Comparison of ENCODE assay signal across 17 cellular contexts in genomic region chr9:9949368-9949767, GRCh38.
"Had no signal": no experiment of that assay in that cellular context is flagged by ENCODE, and none has a peak within 500 bp of the region (broad histone marks: within the 10 kb centered on the region; RNA-seq: fewer than 3 reads in every experiment).

No MANE protein-coding gene starts in this region.

- H3K27ac Mint-ChIP-seq: effector memory CD8-positive, alpha-beta T cell; immature natural killer cell; naive thymus-derived CD4-positive, alpha-beta T cell had no signal

- H3K4me3 Mint-ChIP-seq: effector memory CD8-positive, alpha-beta T cell; immature natural killer cell; naive thymus-derived CD4-positive, alpha-beta T cell had no signal

- H3K9me3 ChIP-seq: esophagus squamous epithelium, gastroesophageal sphincter, neutrophil, right atrium auricular region, stomach, thoracic aorta, transverse colon had no signal

- H3K36me3 Mint-ChIP-seq: immature natural killer cell; naive thymus-derived CD4-positive, alpha-beta T cell had no signal

- H3K27me3 Mint-ChIP-seq: effector memory CD8-positive, alpha-beta T cell; naive thymus-derived CD4-positive, alpha-beta T cell had no signal

- H3K27ac ChIP-seq: epithelial cell of prostate, esophagus squamous epithelium, gastroesophageal sphincter, neutrophil, right atrium auricular region, stomach, thoracic aorta, transverse colon had no signal

- DNase-seq: effector memory CD8-positive, alpha-beta T cell; esophagus squamous epithelium; foreskin fibroblast; immature natural killer cell; mammary epithelial cell; naive thymus-derived CD4-positive, alpha-beta T cell; small intestine; stimulated activated CD4-positive, alpha-beta T cell treated with anti-CD3 and anti-CD28 coated beads, Interleukin-12 subunit alpha, Interleukin-12 subunit beta, amount 100 ng/mL, for 4 hours; stimulated activated naive CD4-positive, alpha-beta T cell; stomach; substantia nigra; transverse colon had no signal

- H3K4me1 Mint-ChIP-seq: immature natural killer cell; naive thymus-derived CD4-positive, alpha-beta T cell had no signal

- H3K4me1 ChIP-seq: esophagus squamous epithelium, gastroesophageal sphincter, right atrium auricular region, stomach, transverse colon had no signal

- H3K36me3 ChIP-seq: esophagus squamous epithelium, gastroesophageal sphincter, neutrophil, right atrium auricular region, stomach, thoracic aorta, transverse colon had no signal

- ATAC-seq: effector memory CD8-positive, alpha-beta T cell; gastroesophageal sphincter; naive thymus-derived CD4-positive, alpha-beta T cell had no signal

- H3K27me3 ChIP-seq: esophagus squamous epithelium, gastroesophageal sphincter, neutrophil, right atrium auricular region, stomach, transverse colon had no signal

- H3K4me3 ChIP-seq: esophagus squamous epithelium, gastroesophageal sphincter, right atrium auricular region, stomach, thoracic aorta, transverse colon had no signal
